Comparison of ENCODE assay signal across 15 cellular contexts in the genomic region with DNA sequence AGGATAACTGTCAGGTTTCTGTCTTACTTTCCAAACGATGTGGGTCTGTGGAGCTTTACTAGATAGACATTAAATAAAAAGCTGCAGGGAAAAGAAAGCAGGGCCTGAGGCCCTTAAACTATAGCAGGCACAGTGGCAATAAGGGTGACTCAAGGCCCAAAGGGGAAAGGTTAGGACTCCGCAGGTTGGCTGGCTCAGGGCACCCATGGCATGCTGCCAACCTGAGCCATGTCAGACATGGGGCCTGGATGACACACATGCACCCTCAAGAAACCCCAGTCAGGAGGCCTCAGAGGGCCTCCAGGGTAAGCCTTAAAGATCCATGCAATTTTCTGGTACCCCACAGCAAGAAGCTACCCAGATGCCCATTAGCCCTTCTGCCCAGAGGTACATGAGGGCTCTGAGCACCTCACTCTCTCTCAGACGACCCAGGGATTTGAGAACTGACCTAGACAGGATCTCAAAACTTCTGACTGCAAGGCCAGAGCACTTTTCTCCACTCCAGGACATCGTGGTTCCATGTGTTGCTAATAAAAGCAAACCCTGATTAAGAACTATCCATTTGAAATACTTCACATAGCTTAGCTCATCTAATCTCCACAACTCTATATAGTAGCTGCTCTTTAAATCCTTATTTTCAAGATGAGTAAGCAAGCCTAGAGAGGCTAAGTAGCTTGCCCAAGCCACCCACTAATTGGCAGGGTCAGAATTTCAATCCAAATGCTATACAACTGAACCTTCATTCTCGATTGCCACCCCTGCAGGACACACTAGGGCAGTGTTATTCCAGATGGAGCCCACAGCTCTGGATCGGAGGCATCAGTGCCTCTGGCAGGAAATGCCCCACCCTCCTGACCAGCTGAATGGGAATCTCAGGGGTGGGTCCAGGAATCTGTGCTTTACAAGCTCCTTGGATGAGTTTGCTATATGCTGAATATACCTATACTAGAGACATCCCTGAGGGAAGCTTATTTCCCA.
A peak's percentile ranks its signal among the peaks of the same experiment; 100 is the strongest.
DNase-seq lines count a peak whose midpoint lies in the region; ATAC-seq and TF ChIP-seq lines count a peak whose summit lies in the region.
"Had no signal": no experiment of that assay in that cellular context is flagged by ENCODE, and none has a peak within 500 bp of the region (broad histone marks: within the 10 kb centered on the region; RNA-seq: fewer than 3 reads in every experiment).

No MANE protein-coding gene starts in this region.

- H3K4me3 ChIP-seq in ACC112 (ENCODE audit: low read depth, low read length): no peak overlapping the region
- H3K4me3 ChIP-seq in GM23248: no peak overlapping the region
- no peak overlapping the region for H3K4me3 ChIP-seq in adrenal gland

- no peaks in the 10 kb centered on the region for H3K36me3 ChIP-seq in ACC112 (ENCODE audit: insufficient read depth, low read length)
- no peaks in the 10 kb centered on the region for H3K36me3 ChIP-seq in GM23248 (ENCODE audit: low read depth)
- no peaks in the 10 kb centered on the region for H3K36me3 ChIP-seq in adrenal gland (replicated peaks in 1 of 2)
- H3K36me3 ChIP-seq: WERI-Rb-1 had no signal

- peak; percentile 66 for ATAC-seq in Right ventricle myocardium superior (ENCODE audit: poor library complexity)
- ATAC-seq: activated CD8-positive, alpha-beta T cell treated with anti-CD3 and anti-CD28 coated beads, Interleukin-2, amount 10 ng/mL, durations not matched to agents 7 days and 5 days; naive thymus-derived CD4-positive, alpha-beta T cell had no signal

- H3K9me3 ChIP-seq in GM23248 (ENCODE audit: low read depth) (no peaks in the 10 kb centered on the region), adrenal gland (replicated peaks in 1 of 3) (peaks cover 0 to 13% (median 0%) of the 10 kb centered on the region in 3 donors)

- H3K9me2 ChIP-seq in GM23248 (ENCODE audit: insufficient read depth): no peaks in the 10 kb centered on the region

- H3K4me1 ChIP-seq in ACC112 (ENCODE audit: control insufficient read depth, insufficient read depth, low read length, unreplicated experiment): peaks cover 12% of the 10 kb centered on the region
- peaks cover 12% of the 10 kb centered on the region for H3K4me1 ChIP-seq in GM23248 (ENCODE audit: insufficient read depth)
- H3K4me1 ChIP-seq in adrenal gland (replicated peaks in 1 of 2): peaks cover 0 to 12% of the 10 kb centered on the region in 2 donors

- no peaks in the 10 kb centered on the region for H3K79me2 ChIP-seq in ACC112 (ENCODE audit: control insufficient read depth, insufficient read depth, low read length, unreplicated experiment)
- no peaks in the 10 kb centered on the region for H3K79me2 ChIP-seq in GM23248 (ENCODE audit: insufficient read depth)

- 57 to 60% methylated on average over 6 of the region's 6 CpGs for WGBS in GM23248 (ENCODE audit: low coverage in 1 of 2, low lambda C conversion rate in 2 of 2, missing lambda C conversion rate in 2 of 2), 2 experiments
- 55 to 82% (median 70%) methylated on average over 6 of the region's 6 CpGs for WGBS in adrenal gland, 4 donors

- no peak overlapping the region for H3K9ac ChIP-seq in GM23248

- H3K27ac ChIP-seq in ACC112 (ENCODE audit: low read depth, low read length) (peak overlapping the region; percentile 9; the same call in 1 of the 2 replicates), GM23248 (peak overlapping the region; percentile 55), adrenal gland (no peak overlapping the region)
- H3K27ac ChIP-seq: WERI-Rb-1 had no signal

- DNase-seq in GM23248 (peak; percentile 59), adrenal gland (peak in 6 of 7 donors; percentile 25 to 63 (median 41)), Right ventricle myocardium superior (no peak), GF-D8 (lab: John Stamatoyannopoulos, UW) (no peak), HCEC 1CT (no peak), GM20000 (ENCODE audit: low spot score) (no peak), NCI-H1105 treated with DMSO at 0.1 percent for 48 hours (lab: John Stamatoyannopoulos, UW) (no peak)
- DNase-seq: activated CD8-positive, alpha-beta T cell treated with anti-CD3 and anti-CD28 coated beads, Interleukin-2, amount 10 ng/mL, durations not matched to agents 7 days and 5 days; AML-193; naive thymus-derived CD4-positive, alpha-beta T cell; NCI-H1930; NCI-H524; OCI-M1; WERI-Rb-1 had no signal

- intact Hi-C loops in adrenal gland (cut with DNase I): loop anchor here in 1 of 2 donors (10.0 kb wide), 1 partner anchor 1931 kb away; no protein-coding TSS in a partner anchor
- intact Hi-C loops in Right ventricle myocardium superior (cut with DNase I): no loop called here

- no peak for TF ChIP-seq POLR2A in adrenal gland (IDR thresholded peaks at IDR 0.05)

- no peaks in the 10 kb centered on the region for H4K20me1 ChIP-seq in GM23248 (ENCODE audit: insufficient read depth)

- H2AFZ ChIP-seq in ACC112 (ENCODE audit: low read length, unreplicated experiment): no peak overlapping the region
- no peak overlapping the region for H2AFZ ChIP-seq in GM23248

- no peak for TF ChIP-seq CTCF in adrenal gland (IDR thresholded peaks at IDR 0.05)
- no peak for TF ChIP-seq CTCF in GM20000 (IDR thresholded peaks at IDR 0.05; ENCODE audit: extremely low read depth, missing control alignments)

- peak overlapping the region; percentile 48 for H3K4me2 ChIP-seq in GM23248 (ENCODE audit: unreplicated experiment)

- in situ Hi-C loops in GM23248 (cut with MboI): no loop called here

- H3K27me3 ChIP-seq in ACC112 (ENCODE audit: insufficient read depth, low read length) (no peaks in the 10 kb centered on the region), GM23248 (replicated peaks; ENCODE audit: insufficient read depth) (no peaks in the 10 kb centered on the region), adrenal gland (no peaks in the 10 kb centered on the region)

- 0 out of 2 replicates have a peak, but pooled peaks cover 11% of the 10 kb centered on the region for H3F3A ChIP-seq in GM23248 (ENCODE audit: insufficient read depth)

Comparison
In these comparisons a context has a peak if more than half of its experiments do, and no peak if none do; other contexts are left out.
1. H3K27ac ChIP-seq: peak in ACC112 (single experiment) and GM23248 (single experiment); none in adrenal gland (0 of 5).
2. DNase-seq: peak in GM23248 (single experiment) and adrenal gland (6 of 7); none in Right ventricle myocardium superior (single experiment), GF-D8 (single experiment), HCEC 1CT (single experiment), GM20000 (single experiment) and NCI-H1105 treated with DMSO at 0.1 percent for 48 hours (single experiment).